13 cellular contexts compared by ENCODE assay signal in genomic region chr19:49860716-49861100, GRCh38. TPM values are rescaled to one million over a fixed set of nuclear protein-coding genes. Genes with fewer than 3 reads are reported as not detected.
DNase-seq lines count a peak whose midpoint lies in the region; ATAC-seq and TF ChIP-seq lines count a peak whose summit lies in the region.
"Had no signal": no experiment of that assay in that cellular context is flagged by ENCODE, and none has a peak within 500 bp of the region (broad histone marks: within the 10 kb centered on the region; RNA-seq: fewer than 3 reads in every experiment).

No MANE protein-coding gene starts in this region.

- peak overlapping the region; percentile 38 for H3K27ac Mint-ChIP-seq in osteocyte (ENCODE audit: unreplicated experiment)
- no peak overlapping the region for H3K27ac Mint-ChIP-seq in T-helper 2 cell treated with Interferon-gamma antibody and Interleukin-4, amounts not matched to agents 5 μg/mL and 100 μg/mL, for 36 hours

- no peak overlapping the region for H3K4me3 Mint-ChIP-seq in osteocyte (ENCODE audit: unreplicated experiment)
- H3K4me3 Mint-ChIP-seq in T-helper 2 cell treated with Interferon-gamma antibody and Interleukin-4, amounts not matched to agents 5 μg/mL and 100 μg/mL, for 36 hours: no peak overlapping the region

- TF ChIP-seq CTCF in 22Rv1 (IDR thresholded peaks at IDR 0.05): no peak
- no peak for TF ChIP-seq CTCF in osteocyte (IDR thresholded peaks at IDR 0.05)

- no peak for ATAC-seq in GM18870 (IDR thresholded peaks at IDR 0.05; ENCODE audit: unreplicated experiment)

- TF ChIP-seq RAD21 in Ishikawa (IDR thresholded peaks at IDR 0.05; ENCODE audit: low read depth): no peak

- peaks cover 29% of the 10 kb centered on the region for H3K36me3 Mint-ChIP-seq in osteocyte (ENCODE audit: unreplicated experiment)
- H3K36me3 Mint-ChIP-seq in T-helper 2 cell treated with Interferon-gamma antibody and Interleukin-4, amounts not matched to agents 5 μg/mL and 100 μg/mL, for 36 hours (ENCODE audit: low read depth): peaks cover 38% of the 10 kb centered on the region

- TF ChIP-seq EP300 in Ishikawa (IDR thresholded peaks at IDR 0.05; ENCODE audit: borderline replicate concordance): no peak

- peak overlapping the region; percentile 96 for H3K27ac ChIP-seq in 22Rv1
- peak overlapping the region; percentile 29 for H3K27ac ChIP-seq in cingulate gyrus (ENCODE audit: low read depth, low read length)

- H3K4me1 Mint-ChIP-seq in osteocyte (ENCODE audit: unreplicated experiment): peaks cover 17% of the 10 kb centered on the region
- H3K4me1 Mint-ChIP-seq in T-helper 2 cell treated with Interferon-gamma antibody and Interleukin-4, amounts not matched to agents 5 μg/mL and 100 μg/mL, for 36 hours (ENCODE audit: low read depth): peaks cover 7% of the 10 kb centered on the region

- no peaks in the 10 kb centered on the region for H3K27me3 Mint-ChIP-seq in osteocyte (ENCODE audit: unreplicated experiment)
- H3K27me3 Mint-ChIP-seq in T-helper 2 cell treated with Interferon-gamma antibody and Interleukin-4, amounts not matched to agents 5 μg/mL and 100 μg/mL, for 36 hours (ENCODE audit: low read depth): no peaks in the 10 kb centered on the region

- DNase-seq in osteocyte (ENCODE audit: extremely low spot score, unreplicated experiment): no peak
- DNase-seq in T-helper 2 cell treated with Interferon-gamma antibody and Interleukin-4, amounts not matched to agents 5 μg/mL and 100 μg/mL, for 36 hours (ENCODE audit: low spot score): no peak
- no peak for DNase-seq in NCI-H2081 (lab: John Stamatoyannopoulos, UW)
- no peak for DNase-seq in NCI-H226
- DNase-seq: activated gamma-delta T cell; NCI-H146; NCI-H510A treated with DMSO at 0.1 percent for 48 hours; stimulated activated CD4-positive, alpha-beta T cell treated with anti-CD3 and anti-CD28 coated beads, Interleukin-2, amount 100 ng/mL, for 24 hours; stimulated activated CD8-positive, alpha-beta memory T cell treated with anti-CD3 and anti-CD28 coated beads, Interleukin-4, amount 100 ng/mL, for 48 hours had no signal

- H3K9me3 Mint-ChIP-seq in osteocyte (ENCODE audit: unreplicated experiment): no peaks in the 10 kb centered on the region
- no peaks in the 10 kb centered on the region for H3K9me3 Mint-ChIP-seq in T-helper 2 cell treated with Interferon-gamma antibody and Interleukin-4, amounts not matched to agents 5 μg/mL and 100 μg/mL, for 36 hours

TF ChIP-seq in Ishikawa, 13 proteins besides CTCF, POLR2A, EP300 and RAD21:
- TF ChIP-seq REST (IDR thresholded peaks at IDR 0.05; ENCODE audit: low read depth) (no peak), TAF1 (IDR thresholded peaks at IDR 0.05; ENCODE audit: low read depth) (no peak), NFIC (IDR thresholded peaks at IDR 0.05) (no peak; the same call in 1 of the 2 replicates), ZBTB7A (IDR thresholded peaks at IDR 0.05; ENCODE audit: low read depth) (peak; percentile 45; the same call in 1 of the 2 replicates), CEBPB (IDR thresholded peaks at IDR 0.05) (no peak), YY1 (IDR thresholded peaks at IDR 0.05; ENCODE audit: low read depth) (no peak)
TF ChIP-seq in Ishikawa: peak in this region for 1.

RNA-seq across cellular contexts. Expression of gene PNKP, which starts 6.7 kb away (rescaled TPM):
- 68.3 and 76.4 TPM in 2 replicates for total RNA-seq in osteocyte

RNA-seq across cellular contexts. Expression of gene PTOV1, which starts 9.7 kb away (rescaled TPM):
- 266 and 295 TPM in 2 replicates for total RNA-seq in osteocyte

RNA-seq across cellular contexts. Expression of gene AKT1S1, which starts 16.4 kb away (rescaled TPM):
- 59.7 and 61.2 TPM in 2 replicates for total RNA-seq in osteocyte

RNA-seq across cellular contexts. Expression of gene TBC1D17, which starts 16.8 kb away (rescaled TPM):
- total RNA-seq in osteocyte: 69.2 and 71.9 TPM in 2 replicates

RNA-seq across cellular contexts. Expression of gene IL4I1, which starts 36.0 kb away (rescaled TPM):
- 0.55 TPM in 1 of 2 replicates, not detected in the other for total RNA-seq in osteocyte
